ENCODE assay signal across 14 cellular contexts in the genomic region with DNA sequence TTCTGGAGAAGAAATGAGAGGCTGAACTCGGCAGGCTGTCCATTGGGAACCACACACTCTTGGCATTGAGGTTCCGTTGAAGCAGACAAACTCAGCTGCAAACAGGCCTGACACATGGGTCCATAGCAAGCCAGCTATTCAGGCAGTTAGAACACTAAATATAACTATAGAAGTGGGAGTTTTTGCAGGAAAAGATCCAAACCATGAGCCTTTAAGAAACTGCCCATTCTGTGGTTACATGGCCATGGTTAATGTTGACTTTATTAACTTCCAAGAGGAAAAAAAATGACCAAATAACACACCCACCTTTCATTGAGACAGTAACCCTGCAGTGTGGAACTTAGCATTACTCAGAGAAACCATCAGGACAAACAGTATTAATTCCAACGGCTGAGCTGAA.
DNase-seq lines count a peak whose midpoint lies in the region; FAIRE-seq and TF ChIP-seq lines count a peak whose summit lies in the region.
"Had no signal": no experiment of that assay in that cellular context is flagged by ENCODE, and none has a peak within 500 bp of the region (broad histone marks: within the 10 kb centered on the region; RNA-seq: fewer than 3 reads in every experiment).

No MANE protein-coding gene starts in this region.

- H3K9ac ChIP-seq in kidney (ENCODE audit: low read length in 2 of 2), result no peak overlapping the region

- H3K4me3 Mint-ChIP-seq in glutamatergic neuron (ENCODE audit: unreplicated experiment), result no peak overlapping the region
- H3K4me3 Mint-ChIP-seq: activated T-cell treated with anti-CD3 and anti-CD28 coated beads, Interleukin-2, amount 50 U/mL, for 72 hours had no signal

- in situ Hi-C loops in brain microvascular endothelial cell (cut with HindIII; ENCODE audit: low pct_ligation_motif_present, low sequenced_read_pairs), result no loop called here

- H3K4me3 ChIP-seq in brain microvascular endothelial cell (ENCODE audit: low read depth, low read length), result no peak overlapping the region
- no peak overlapping the region for H3K4me3 ChIP-seq in kidney (ENCODE audit: low read length in 2 of 2)
- no peak overlapping the region for H3K4me3 ChIP-seq in tibial artery

- peaks cover 4 to 34% of the 10 kb centered on the region in 2 donors for H3K4me1 ChIP-seq in kidney (ENCODE audit: control insufficient read depth in 1 of 2, insufficient read depth in 1 of 2, low read depth in 1 of 2, low read length in 2 of 2)
- H3K4me1 ChIP-seq in tibial artery, result peaks cover 0 to 70% (median 13%) of the 10 kb centered on the region in 4 donors

- DNase-seq in DMS 273 (lab: John Stamatoyannopoulos, UW; ENCODE audit: unreplicated experiment) (peak; percentile 40), DMS 273 treated with DMSO at 0.1 percent for 48 hours (lab: John Stamatoyannopoulos, UW) (no peak), brain microvascular endothelial cell (peak; percentile 36), kidney (no peak), tibial artery (no peak), glutamatergic neuron (no peak), SW480 (ENCODE audit: low spot score) (no peak), SKM-1 (lab: John Stamatoyannopoulos, UW; ENCODE audit: unreplicated experiment) (no peak)
- DNase-seq: activated CD4-positive, CD25-positive, alpha-beta regulatory T cell; activated T-cell treated with anti-CD3 and anti-CD28 coated beads, Interleukin-2, amount 50 U/mL, for 72 hours; midbrain; NCI-H2171 treated with DMSO at 0.1 percent for 48 hours had no signal

- no peaks in the 10 kb centered on the region for H3K36me3 Mint-ChIP-seq in glutamatergic neuron (ENCODE audit: unreplicated experiment)

- TF ChIP-seq CTCF in brain microvascular endothelial cell (IDR thresholded peaks at IDR 0.05; ENCODE audit: low read depth, low read length, missing control alignments) (no peak), kidney (IDR thresholded peaks at IDR 0.05; ENCODE audit: borderline replicate concordance, extremely low read depth, insufficient read depth) (no peak), tibial artery (IDR thresholded peaks at IDR 0.05) (no peak), glutamatergic neuron (IDR thresholded peaks at IDR 0.05; ENCODE audit: partially characterized antibody, unreplicated experiment) (no peak)

- H3K27me3 ChIP-seq in brain microvascular endothelial cell (replicated peaks) (no peaks in the 10 kb centered on the region), tibial artery (no peaks in the 10 kb centered on the region)

- no peaks in the 10 kb centered on the region for H3K27me3 Mint-ChIP-seq in glutamatergic neuron (ENCODE audit: unreplicated experiment)

- intact Hi-C loops in kidney (cut with DNase I), result no loop called here
- intact Hi-C loops in tibial artery (cut with DNase I; ENCODE audit: low total_unique reads), result no loop called here

- H3K9me3 Mint-ChIP-seq in glutamatergic neuron (ENCODE audit: unreplicated experiment), result no peaks in the 10 kb centered on the region
- H3K9me3 Mint-ChIP-seq: activated T-cell treated with anti-CD3 and anti-CD28 coated beads, Interleukin-2, amount 50 U/mL, for 72 hours had no signal

- H3K9me3 ChIP-seq in kidney (ENCODE audit: control insufficient read depth in 1 of 2, low read length in 2 of 2) (no peaks in the 10 kb centered on the region), tibial artery (no peaks in the 10 kb centered on the region)

- H3K4me1 Mint-ChIP-seq in glutamatergic neuron (ENCODE audit: low read depth, unreplicated experiment), result peaks cover 7% of the 10 kb centered on the region

- H3K36me3 ChIP-seq in brain microvascular endothelial cell (replicated peaks) (peaks cover 5% of the 10 kb centered on the region), kidney (ENCODE audit: control insufficient read depth in 1 of 2, insufficient read depth in 2 of 2, low read length in 2 of 2) (no peaks in the 10 kb centered on the region), tibial artery (no peaks in the 10 kb centered on the region)

- FAIRE-seq in kidney (lab: Jason Lieb, UNC), result peak; percentile 60
- FAIRE-seq: H1 had no signal

- peak overlapping the region; percentile 25 for H3K27ac ChIP-seq in brain microvascular endothelial cell
- H3K27ac ChIP-seq in kidney (ENCODE audit: low read depth in 2 of 2, low read length in 2 of 2), result no peak overlapping the region
- peak overlapping the region; percentile 48 to 56 for H3K27ac ChIP-seq in tibial artery
- H3K27ac ChIP-seq: 22Rv1 had no signal

- H3K27ac Mint-ChIP-seq in glutamatergic neuron (ENCODE audit: unreplicated experiment), result no peak overlapping the region
- H3K27ac Mint-ChIP-seq: activated T-cell treated with anti-CD3 and anti-CD28 coated beads, Interleukin-2, amount 50 U/mL, for 72 hours had no signal

Comparison
In these comparisons a context has a peak if more than half of its experiments do, and no peak if none do; other contexts are left out.
1. DNase-seq: peak in DMS 273 (single experiment) and brain microvascular endothelial cell (single experiment); none in DMS 273 treated with DMSO at 0.1 percent for 48 hours (single experiment), kidney (single experiment), tibial artery (0 of 2), glutamatergic neuron (single experiment), SW480 (single experiment) and SKM-1 (single experiment).
2. H3K27ac ChIP-seq: peak in brain microvascular endothelial cell (single experiment) and tibial artery (2 of 2); none in kidney (0 of 2).